1 cellular context compared by ENCODE assay signal in genomic region chr12:116358850-116359761, GRCh38.
TF ChIP-seq lines count a peak whose summit lies in the region.

No MANE protein-coding gene starts in this region.

TF ChIP-seq in K562, 482 proteins besides CTCF, POLR2A, EP300 and RAD21 (continued from another document and continues in another):
- TF ChIP-seq ZNF699 (CRISPR knock-in tag; IDR thresholded peaks at IDR 0.05; ENCODE audit: insufficient replicate concordance) (no peak), ZNF324 (CRISPR knock-in tag; IDR thresholded peaks at IDR 0.05) (no peak), HDGF (IDR thresholded peaks at IDR 0.05) (no peak), SP1 (CRISPR knock-in tag; IDR thresholded peaks at IDR 0.05) (no peak), FOS (IDR thresholded peaks at IDR 0.05; ENCODE audit: extremely low read depth, insufficient read length) (no peak), CHD7 (IDR thresholded peaks at IDR 0.05; ENCODE audit: low read depth, low read length) (no peak), ZFX (CRISPR knock-in tag; IDR thresholded peaks at IDR 0.05) (peak; percentile 14; the same call in 1 of the 2 replicates), CHAMP1 (IDR thresholded peaks at IDR 0.05) (no peak), ZNF695 (CRISPR knock-in tag; IDR thresholded peaks at IDR 0.05) (no peak), RFX1 (IDR thresholded peaks at IDR 0.05) (no peak), PHB2 (IDR thresholded peaks at IDR 0.05; ENCODE audit: low read depth) (no peak), CLOCK (CRISPR knock-in tag; IDR thresholded peaks at IDR 0.05; ENCODE audit: borderline replicate concordance) (no peak), SMARCE1 (IDR thresholded peaks at IDR 0.05) (no peak; the same call in 1 of the 2 replicates), ZNF277 (CRISPR knock-in tag; IDR thresholded peaks at IDR 0.05; ENCODE audit: borderline replicate concordance) (no peak), ZNF785 (CRISPR knock-in tag; IDR thresholded peaks at IDR 0.05) (no peak), STAT5B (CRISPR knock-in tag; IDR thresholded peaks at IDR 0.05) (no peak), TFE3 (CRISPR knock-in tag; IDR thresholded peaks at IDR 0.05) (no peak), ZFP91 (CRISPR knock-in tag; IDR thresholded peaks at IDR 0.05) (no peak), ZNF253 (CRISPR knock-in tag; conservative IDR thresholded peaks at IDR 0.05) (no peak), E2F1 (CRISPR knock-in tag; IDR thresholded peaks at IDR 0.05) (no peak), ILK (tag; IDR thresholded peaks at IDR 0.05; ENCODE audit: borderline replicate concordance, low read depth) (no peak), CHCHD3 (CRISPR knock-in tag; IDR thresholded peaks at IDR 0.05) (no peak), ZNF644 (tag; IDR thresholded peaks at IDR 0.05; ENCODE audit: low read depth) (peak; percentile 86), ARID1B (IDR thresholded peaks at IDR 0.05) (peak; percentile 53; the same call in 1 of the 2 replicates), ZNF282 (CRISPR knock-in tag; IDR thresholded peaks at IDR 0.05) (no peak), NFE2 (IDR thresholded peaks at IDR 0.05; ENCODE audit: low read depth) (no peak), ZNF655 (CRISPR knock-in tag; IDR thresholded peaks at IDR 0.05) (no peak), CCAR2 (IDR thresholded peaks at IDR 0.05; ENCODE audit: low read depth, low read length) (0 out of 2 replicates have a peak, but pooled peaks have one; percentile 13), HSF4 (CRISPR knock-in tag; IDR thresholded peaks at IDR 0.05; ENCODE audit: borderline replicate concordance) (no peak), MLLT1 (IDR thresholded peaks at IDR 0.05) (no peak)
